Comparison of ENCODE assay signal across 8 cellular contexts in genomic region chr13:36819811-36820140, GRCh38. TPM values are rescaled to one million over a fixed set of nuclear protein-coding genes. Genes with fewer than 3 reads are reported as not detected.
A peak's percentile ranks its signal among the peaks of the same experiment; 100 is the strongest.
DNase-seq lines count a peak whose midpoint lies in the region; ATAC-seq and TF ChIP-seq lines count a peak whose summit lies in the region.

No MANE protein-coding gene starts in this region.

- no peaks in the 10 kb centered on the region for H3K9me3 ChIP-seq in CD8-positive, alpha-beta memory T cell (ENCODE audit: low read length)
- no peaks in the 10 kb centered on the region for H3K9me3 ChIP-seq in endocrine pancreas (ENCODE audit: control insufficient read depth, low read length)

- peak in 2 of 5 donors; percentile 9 to 30 for DNase-seq in CD8-positive, alpha-beta memory T cell
- DNase-seq in T-helper 2 cell (peak in 4 of 5 experiments; percentile 5 to 76 (median 25)), type B pancreatic cell (ENCODE audit: extremely low spot score, unreplicated experiment) (no peak), mesenteric fat pad (ENCODE audit: low spot score) (no peak)

- TF ChIP-seq CTCF in nephron (IDR thresholded peaks at IDR 0.05; ENCODE audit: unreplicated experiment in 3 of 3) (no peak), type B pancreatic cell (conservative IDR thresholded peaks at IDR 0.05) (no peak)

- H3K9me3 Mint-ChIP-seq in CD8-positive, alpha-beta memory T cell: no peaks in the 10 kb centered on the region
- H3K9me3 Mint-ChIP-seq in nephron (no peaks in the 10 kb centered on the region), type B pancreatic cell (no peaks in the 10 kb centered on the region)

- peak overlapping the region; percentile 82 to 99 (median 94) for H3K27ac Mint-ChIP-seq in CD8-positive, alpha-beta memory T cell
- H3K27ac Mint-ChIP-seq in nephron (peak overlapping the region; percentile 7 to 69 (median 22)), type B pancreatic cell (peak overlapping the region; percentile 63)

- CTCF ChIA-PET in CD8-positive, alpha-beta memory T cell (lab: Charles Lee): no interaction called here

- H3K27me3 Mint-ChIP-seq in CD8-positive, alpha-beta memory T cell: peaks cover 0 to 5% of the 10 kb centered on the region in 2 donors
- H3K27me3 Mint-ChIP-seq in nephron (ENCODE audit: low read depth): no peaks in the 10 kb centered on the region
- no peaks in the 10 kb centered on the region for H3K27me3 Mint-ChIP-seq in type B pancreatic cell

- peak overlapping the region; percentile 97 for H3K4me3 ChIP-seq in CD8-positive, alpha-beta memory T cell (ENCODE audit: low read length)
- H3K4me3 ChIP-seq in endocrine pancreas (ENCODE audit: control insufficient read depth, insufficient read depth, low read length): peak overlapping the region; percentile 92

- peaks cover 54 to 64% (median 63%) of the 10 kb centered on the region in 3 donors for H3K4me1 Mint-ChIP-seq in CD8-positive, alpha-beta memory T cell
- H3K4me1 Mint-ChIP-seq in nephron (peaks cover 25% of the 10 kb centered on the region), type B pancreatic cell (ENCODE audit: unreplicated experiment) (peaks cover 42% of the 10 kb centered on the region)

- H3K36me3 Mint-ChIP-seq in CD8-positive, alpha-beta memory T cell: peaks cover 0 to 15% (median 0%) of the 10 kb centered on the region in 3 donors
- H3K36me3 Mint-ChIP-seq in nephron (ENCODE audit: low read depth) (no peaks in the 10 kb centered on the region), type B pancreatic cell (peaks cover 5% of the 10 kb centered on the region)

- no peaks in the 10 kb centered on the region for H3K27me3 ChIP-seq in CD8-positive, alpha-beta memory T cell (ENCODE audit: insufficient read depth, low read length, poor library complexity, severe bottlenecking)
- no peaks in the 10 kb centered on the region for H3K27me3 ChIP-seq in endocrine pancreas (ENCODE audit: control insufficient read depth, insufficient read depth, low read length)

- H3K4me3 Mint-ChIP-seq in CD8-positive, alpha-beta memory T cell: peak overlapping the region; percentile 81 to 98 (median 95)
- peak overlapping the region; percentile 89 to 96 (median 92) for H3K4me3 Mint-ChIP-seq in nephron
- H3K4me3 Mint-ChIP-seq in type B pancreatic cell: peak overlapping the region; percentile 91

- H3K4me1 ChIP-seq in CD8-positive, alpha-beta memory T cell (ENCODE audit: insufficient read depth, low read length): peaks cover 29% of the 10 kb centered on the region
- H3K4me1 ChIP-seq in endocrine pancreas (ENCODE audit: control insufficient read depth, insufficient read depth, low read length): peaks cover 22% of the 10 kb centered on the region

- H3K27ac ChIP-seq in CD8-positive, alpha-beta memory T cell (ENCODE audit: low read depth, low read length): peak overlapping the region; percentile 81

- H3K36me3 ChIP-seq in CD8-positive, alpha-beta memory T cell (ENCODE audit: insufficient read depth, low read length): no peaks in the 10 kb centered on the region
- no peaks in the 10 kb centered on the region for H3K36me3 ChIP-seq in endocrine pancreas (ENCODE audit: control insufficient read depth, insufficient read depth, low read length)

- H3K9ac ChIP-seq in endocrine pancreas (ENCODE audit: control insufficient read depth, insufficient read depth, low read length): peak overlapping the region; percentile 82

- POLR2A ChIA-PET in CD8-positive, alpha-beta memory T cell (lab: Charles Lee): no interaction called here

- ATAC-seq in GM19397 (IDR thresholded peaks at IDR 0.05; ENCODE audit: unreplicated experiment): peak; percentile 8
- peak; percentile 3 for ATAC-seq in HG03469 (IDR thresholded peaks at IDR 0.05; ENCODE audit: unreplicated experiment)

RNA-seq across cellular contexts. Expression of gene RFXAP, which starts 0.8 kb away (rescaled TPM):
- total RNA-seq in CD8-positive, alpha-beta memory T cell: 10 to 100 TPM; 10.2 to 11.7 TPM
- polyA plus RNA-seq in CD8-positive, alpha-beta memory T cell: 3.3 TPM
- total RNA-seq in type B pancreatic cell (ENCODE audit: low replicate concordance): 7.8 and 10.5 TPM in 2 replicates
- total RNA-seq in mesenteric fat pad: 4.0 TPM

Comparison
In these comparisons a context has a peak if more than half of its experiments do, and no peak if none do; other contexts are left out.
1. DNase-seq: peak in T-helper 2 cell (4 of 5); none in type B pancreatic cell (single experiment) and mesenteric fat pad (single experiment).
2. H3K27ac Mint-ChIP-seq: peak in every context shown above with its lines; median percentile 94 in CD8-positive, alpha-beta memory T cell; 63 in type B pancreatic cell; 22 in nephron.
3. Peak in every context shown above with its lines, with median percentiles within 50 percentile points of each other: H3K4me3 Mint-ChIP-seq.